Comparison of ENCODE assay signal across 9 cellular contexts in the genomic region with DNA sequence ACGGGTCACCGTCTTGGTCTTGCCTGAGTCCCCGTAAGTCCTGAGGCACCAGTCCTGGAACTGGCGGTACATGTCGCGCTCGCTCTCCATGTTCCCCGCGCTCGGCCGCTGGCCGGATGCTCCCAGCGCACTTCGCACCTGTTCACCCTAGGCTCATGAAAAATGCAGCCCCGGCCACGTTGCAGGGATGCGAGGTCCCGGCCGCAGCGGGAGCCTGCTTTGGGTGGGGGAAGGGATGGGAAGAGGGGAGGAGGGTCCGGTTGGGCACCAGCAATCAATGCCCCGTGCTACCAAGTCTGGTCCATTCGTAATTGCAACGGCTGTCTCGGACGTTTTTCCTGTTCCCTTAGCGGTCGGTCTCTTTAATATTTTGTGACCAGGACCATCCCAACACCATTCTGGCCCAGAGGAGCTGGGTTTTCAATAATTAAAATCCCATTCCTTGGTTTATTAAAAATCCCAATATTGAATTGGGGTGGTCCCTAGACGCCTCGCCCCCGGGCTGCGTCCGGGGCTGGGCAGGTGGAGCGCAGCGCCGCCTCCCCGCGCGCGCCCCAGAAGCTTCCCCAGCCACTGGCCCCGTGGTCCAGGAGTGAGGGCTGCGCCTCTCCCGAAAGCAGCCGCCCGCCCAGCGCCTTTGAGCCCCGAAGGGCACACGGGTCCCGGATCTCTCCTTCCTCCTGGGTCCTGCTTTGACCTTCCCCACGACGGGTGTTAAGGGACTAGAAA. TPM values are rescaled to one million over a fixed set of nuclear protein-coding genes. Genes with fewer than 3 reads are reported as not detected.
DNase-seq lines count a peak whose midpoint lies in the region; ATAC-seq and TF ChIP-seq lines count a peak whose summit lies in the region.
"Had no signal": no experiment of that assay in that cellular context is flagged by ENCODE, and none has a peak within 500 bp of the region (broad histone marks: within the 10 kb centered on the region; RNA-seq: fewer than 3 reads in every experiment).

No MANE protein-coding gene starts in this region.

- in situ Hi-C loops in KBM-7 (cut with MboI; ENCODE audit: low pct_unique_long_range_greater_than_20kb, low sequenced_read_pairs): no loop called here

- H3K4me1 ChIP-seq in left lung: peaks cover 5 to 17% of the 10 kb centered on the region in 2 donors
- no peaks in the 10 kb centered on the region for H3K4me1 ChIP-seq in urinary bladder (ENCODE audit: insufficient read depth)

- H3K9me3 ChIP-seq in left lung: no peaks in the 10 kb centered on the region

- peaks cover 57 to 77% of the 10 kb centered on the region in 2 donors for H3K27me3 ChIP-seq in left lung

- 2% methylated on average over 51 of the region's 51 CpGs for WGBS in urinary bladder

- DNase-seq in Right ventricle myocardium inferior (ENCODE audit: missing footprints) (peak; percentile 66), cardiac septum (ENCODE audit: low spot score) (no peak), anterior cingulate cortex (lab: John Stamatoyannopoulos, UW) (peak in 35 of 58 donors; percentile 2 to 79 (median 33)), left lung (peak in 1 of 2 donors; percentile 72), KBM-7 (no peak)

- H3K36me3 ChIP-seq in left lung: no peaks in the 10 kb centered on the region
- no peaks in the 10 kb centered on the region for H3K36me3 ChIP-seq in urinary bladder (ENCODE audit: insufficient read depth)

- ATAC-seq in Right ventricle myocardium inferior (no peak), left lung (peak; percentile 34), HG02970 (IDR thresholded peaks at IDR 0.05; ENCODE audit: low FRiP score, unreplicated experiment) (no peak), HG03442 (IDR thresholded peaks at IDR 0.05; ENCODE audit: unreplicated experiment) (no peak)

- TF ChIP-seq CTCF in left lung (IDR thresholded peaks at IDR 0.05): no peak

- H3K4me3 ChIP-seq in left lung (peak overlapping the region; percentile 8 to 23), urinary bladder (ENCODE audit: low read depth, low read length) (peak overlapping the region; percentile 34)

- intact Hi-C loops in Right ventricle myocardium inferior (cut with DNase I) (no loop called here), cardiac septum (cut with DNase I) (no loop called here), left lung (cut with DNase I) (loop anchor here in 1 of 2 donors (10.0 kb wide), 1 partner anchor 591 kb away; no protein-coding TSS in a partner anchor)

- H3K27ac ChIP-seq in left lung (no peak overlapping the region), urinary bladder (ENCODE audit: low read depth) (no peak overlapping the region)

RNA-seq across cellular contexts. Expression of gene NOL4, which starts 1.4 kb away (rescaled TPM):
- total RNA-seq in Right ventricle myocardium inferior (not detected), cardiac septum (0.67 TPM), left lung (not detected), urinary bladder (1.3 TPM)
- polyA plus RNA-seq in urinary bladder: 1.3 TPM
- total RNA-seq: glomerular endothelial cell had no signal

Comparison
In these comparisons a context has a peak if more than half of its experiments do, and no peak if none do; other contexts are left out.
1. DNase-seq: peak in Right ventricle myocardium inferior (single experiment) and anterior cingulate cortex (35 of 58); none in cardiac septum (single experiment) and KBM-7 (single experiment).